Comparison of ENCODE assay signal across 8 cellular contexts in genomic region chrX:84712621-84713020, GRCh38.
"Had no signal": no experiment of that assay in that cellular context is flagged by ENCODE, and none has a peak within 500 bp of the region (broad histone marks: within the 10 kb centered on the region; RNA-seq: fewer than 3 reads in every experiment).

No MANE protein-coding gene starts in this region.

- ATAC-seq: GM12878 had no signal

- DNase-seq: GDM1, GF-D8 had no signal

- H3K4me3 ChIP-seq: GM12878 had no signal

- FAIRE-seq: G401.6, GM12878, GM12891, GM12892, GM18507, GM19239 had no signal
